Comparison of ENCODE assay signal across 8 cellular contexts in the genomic region with DNA sequence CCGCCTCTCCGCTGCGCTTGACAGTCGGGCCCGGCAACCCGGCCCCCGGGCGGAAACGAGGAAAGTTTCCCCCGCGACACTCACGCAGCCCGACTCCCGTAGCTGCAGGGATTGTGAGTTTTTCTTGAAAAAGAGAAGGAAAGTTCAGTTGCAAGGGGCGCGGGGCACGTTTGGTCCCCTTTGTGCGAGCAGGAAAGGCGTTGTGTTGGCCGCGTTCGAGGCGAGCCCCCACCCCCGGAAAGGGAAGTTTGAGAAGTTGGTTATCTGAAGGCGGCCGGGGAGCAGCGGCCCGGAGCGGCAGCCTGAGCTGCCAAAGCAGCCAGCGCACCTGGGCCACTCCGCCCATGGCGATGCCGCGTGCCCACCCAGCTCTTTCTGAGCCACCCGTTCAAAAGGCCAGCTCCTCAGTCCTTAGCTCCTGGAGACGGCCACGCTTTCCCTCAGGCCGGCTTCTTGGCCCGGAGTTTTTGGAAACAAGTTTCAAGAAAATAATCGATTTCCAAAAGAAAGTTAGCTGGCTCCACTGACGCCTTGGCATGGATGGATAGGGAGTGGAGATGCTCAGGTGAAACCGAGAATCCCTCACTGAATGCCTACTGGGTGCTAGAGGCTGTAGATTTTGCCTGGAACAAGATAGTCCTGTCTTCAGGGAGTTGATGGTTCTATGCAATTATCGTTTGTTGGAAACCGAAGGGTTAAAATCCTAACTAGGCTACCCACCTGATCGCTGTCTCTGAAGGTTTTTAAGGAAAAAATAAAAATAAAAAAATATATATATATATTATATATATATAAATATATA. TPM values are rescaled to one million over a fixed set of nuclear protein-coding genes. Genes with fewer than 3 reads are reported as not detected.
A peak's percentile ranks its signal among the peaks of the same experiment; 100 is the strongest.
DNase-seq lines count a peak whose midpoint lies in the region; ATAC-seq lines count a peak whose summit lies in the region.

No MANE protein-coding gene starts in this region.

- peak overlapping the region; percentile 99 for H3K4me3 Mint-ChIP-seq in activated CD4-positive, alpha-beta T cell treated with anti-CD3 and anti-CD28 coated beads for 36 hours
- H3K4me3 Mint-ChIP-seq in memory B cell = peak overlapping the region; percentile 96

- POLR2A ChIA-PET in activated CD4-positive, alpha-beta T cell treated with anti-CD3 and anti-CD28 coated beads for 36 hours (lab: Charles Lee) = interaction anchor here (1.0 to 3.5 kb wide), 7 partner anchors 11 to 78 kb away, joined by 3 to 21 read pairs (median 6); no protein-coding TSS in a partner anchor

- no peaks in the 10 kb centered on the region for H3K9me3 ChIP-seq in KOPT-K1 (ENCODE audit: insufficient read depth, low read length, poor library complexity, severe bottlenecking)

- H3K36me3 ChIP-seq in KOPT-K1 (ENCODE audit: insufficient read depth, low read length) = no peaks in the 10 kb centered on the region

- CTCF ChIA-PET in activated CD4-positive, alpha-beta T cell treated with anti-CD3 and anti-CD28 coated beads for 36 hours (lab: Charles Lee) = interaction anchor here (0.6 to 2.6 kb wide), 14 partner anchors 22 to 565 kb away, joined by 3 to 9 read pairs (median 4); no protein-coding TSS in a partner anchor

- no peaks in the 10 kb centered on the region for H3K9me3 Mint-ChIP-seq in activated CD4-positive, alpha-beta T cell treated with anti-CD3 and anti-CD28 coated beads for 36 hours (ENCODE audit: low read depth)
- no peaks in the 10 kb centered on the region for H3K9me3 Mint-ChIP-seq in memory B cell

- DNase-seq in D341Med (ENCODE audit: low spot score) (peak; percentile 56), ecto neural progenitor cell (ENCODE audit: low spot score) (peak; percentile 71), memory B cell (ENCODE audit: low spot score in 2 of 2) (peak; percentile 73 to 81), NCI-H82 treated with DMSO at 0.1 percent for 48 hours (lab: John Stamatoyannopoulos, UW; ENCODE audit: unreplicated experiment) (no peak)
- peak; percentile 81 for DNase-seq in activated CD4-positive, alpha-beta T cell treated with anti-CD3 and anti-CD28 coated beads for 36 hours
- peak; percentile 53 for DNase-seq in stimulated activated CD8-positive, alpha-beta memory T cell treated with anti-CD3 and anti-CD28 coated beads, Interleukin-4, amount 100 ng/mL, for 24 hours (ENCODE audit: low read depth)

- intact Hi-C loops in activated CD4-positive, alpha-beta T cell treated with anti-CD3 and anti-CD28 coated beads for 36 hours (cut with DNase I, micrococcal nuclease) = loop anchor here (2.0 to 5.0 kb wide), 10 partner anchors 14 to 260 kb away; no protein-coding TSS in a partner anchor

- no peaks in the 10 kb centered on the region for H3K27me3 Mint-ChIP-seq in activated CD4-positive, alpha-beta T cell treated with anti-CD3 and anti-CD28 coated beads for 36 hours
- no peaks in the 10 kb centered on the region for H3K27me3 Mint-ChIP-seq in memory B cell

- peak overlapping the region; percentile 94 for H3K27ac Mint-ChIP-seq in activated CD4-positive, alpha-beta T cell treated with anti-CD3 and anti-CD28 coated beads for 36 hours
- peak overlapping the region; percentile 98 for H3K27ac Mint-ChIP-seq in memory B cell

- ATAC-seq in GM21723 (IDR thresholded peaks at IDR 0.05; ENCODE audit: unreplicated experiment) = peak; percentile 69
- peak; percentile 5 for ATAC-seq in activated CD4-positive, alpha-beta T cell treated with anti-CD3 and anti-CD28 coated beads for 36 hours
- peak; percentile 73 for ATAC-seq in memory B cell (ENCODE audit: low read depth)

- peak overlapping the region; percentile 94 for H3K27ac ChIP-seq in KOPT-K1 (ENCODE audit: low read depth, low read length, poor library complexity, severe bottlenecking)

- H3K4me1 Mint-ChIP-seq in activated CD4-positive, alpha-beta T cell treated with anti-CD3 and anti-CD28 coated beads for 36 hours = peaks cover 63% of the 10 kb centered on the region
- peaks cover 47% of the 10 kb centered on the region for H3K4me1 Mint-ChIP-seq in memory B cell

- peaks cover 42% of the 10 kb centered on the region for H3K36me3 Mint-ChIP-seq in activated CD4-positive, alpha-beta T cell treated with anti-CD3 and anti-CD28 coated beads for 36 hours (ENCODE audit: low read depth)
- H3K36me3 Mint-ChIP-seq in memory B cell = peaks cover 6% of the 10 kb centered on the region

RNA-seq across cellular contexts. Expression of gene TGFBR2, which starts 0.8 kb away (rescaled TPM):
- total RNA-seq in activated CD4-positive, alpha-beta T cell treated with anti-CD3 and anti-CD28 coated beads for 36 hours = 10 to 100 TPM; 45.5 to 46.6 TPM

Comparison
In these comparisons a context has a peak if more than half of its experiments do, and no peak if none do; other contexts are left out.
1. ATAC-seq: peak in every context shown above with its lines; median percentile 73 in memory B cell; 69 in GM21723; 5 in activated CD4-positive, alpha-beta T cell treated with anti-CD3 and anti-CD28 coated beads for 36 hours.